9 cellular contexts compared by ENCODE assay signal in the genomic region with DNA sequence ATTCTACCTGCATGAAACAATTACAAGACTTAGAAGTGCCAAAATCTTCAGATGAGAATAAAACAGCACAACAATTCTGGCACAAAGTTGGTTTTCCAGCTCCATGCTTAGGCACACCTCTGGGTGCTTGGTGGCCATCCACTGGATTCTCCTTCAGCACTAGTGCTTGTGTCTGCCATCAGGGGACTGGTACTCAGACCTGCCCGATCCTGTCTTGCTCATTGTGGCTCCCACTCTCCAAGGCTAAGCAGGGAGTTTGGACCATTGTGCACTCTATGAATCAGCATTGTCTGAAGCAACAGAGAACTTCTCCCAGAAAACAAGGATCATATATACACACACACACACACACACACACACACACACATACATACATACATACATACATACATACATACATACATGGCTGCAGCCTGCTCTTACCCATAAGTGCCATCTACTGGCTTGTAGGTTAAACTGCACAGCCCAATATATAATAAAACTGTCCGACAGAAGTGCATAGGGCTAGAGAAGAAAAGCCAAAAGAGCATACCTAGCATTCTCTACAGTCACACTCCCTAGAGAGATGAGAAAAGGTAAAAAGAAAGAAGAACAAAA.
A peak's percentile ranks its signal among the peaks of the same experiment; 100 is the strongest.
DNase-seq lines count a peak whose midpoint lies in the region; ATAC-seq, FAIRE-seq and TF ChIP-seq lines count a peak whose summit lies in the region.
"Had no signal": no experiment of that assay in that cellular context is flagged by ENCODE, and none has a peak within 500 bp of the region (broad histone marks: within the 10 kb centered on the region; RNA-seq: fewer than 3 reads in every experiment).

No MANE protein-coding gene starts in this region.

- TF ChIP-seq EP300 in HepG2 (IDR thresholded peaks at IDR 0.05; ENCODE audit: low read depth in 2 of 2, low read length in 2 of 2) (no peak), HepG2 (CRISPR knock-in tag; IDR thresholded peaks at IDR 0.05; ENCODE audit: borderline replicate concordance) (no peak)

- H3K9me3 ChIP-seq in left ventricle myocardium inferior (replicated peaks) = peaks cover under 1% of the 10 kb centered on the region
- H3K9me3 ChIP-seq in HepG2 (ENCODE audit: low read length) = no peaks in the 10 kb centered on the region
- H3K9me3 ChIP-seq: thoracic aorta had no signal

- no peak overlapping the region for H3K9ac ChIP-seq in HepG2 (ENCODE audit: insufficient read depth, low read depth, low read length)

- no peak overlapping the region for H2AFZ ChIP-seq in HepG2 (ENCODE audit: low read length)

- no TSS peak for BruUV-seq in HepG2 (replicated peaks; lab: Mats Ljungman, UMichigan)

- intact Hi-C loops in left ventricle myocardium inferior (cut with micrococcal nuclease) (loop anchor here (10.0 kb wide), 1 partner anchor 542 kb away; no protein-coding TSS in a partner anchor), cardiac septum (cut with DNase I) (loop anchor here (5.0 to 10.0 kb wide), 2 partner anchors 292 to 550 kb away; no protein-coding TSS in a partner anchor), HepG2 (cut with micrococcal nuclease; ENCODE audit: unreplicated experiment) (loop anchor here (1.0 to 10.0 kb wide), 2 partner anchors 550 to 612 kb away; no protein-coding TSS in a partner anchor)
- intact Hi-C loops in activated CD8-positive, alpha-beta T cell treated with anti-CD3 and anti-CD28 coated beads for 36 hours (cut with micrococcal nuclease) = no loop called here

- H4K20me1 ChIP-seq in HepG2 (ENCODE audit: insufficient read depth, low read length) = no peaks in the 10 kb centered on the region

- no peak overlapping the region for H3K4me2 ChIP-seq in HepG2 (ENCODE audit: low read depth, low read length)

- peak; percentile 94 for ATAC-seq in HG02623 (IDR thresholded peaks at IDR 0.05; ENCODE audit: unreplicated experiment)
- peak; percentile 79 for ATAC-seq in activated CD8-positive, alpha-beta T cell treated with anti-CD3 and anti-CD28 coated beads for 36 hours
- peak; percentile 97 for ATAC-seq in HepG2

- no peaks in the 10 kb centered on the region for H3K4me1 ChIP-seq in left ventricle myocardium inferior
- H3K4me1 ChIP-seq in HepG2 (ENCODE audit: insufficient read depth, low read length) = no peaks in the 10 kb centered on the region

- H3K27ac ChIP-seq in left ventricle myocardium inferior (replicated peaks) (no peak overlapping the region), HepG2 (ENCODE audit: extremely low read length, insufficient read depth, low read length) (no peak overlapping the region)
- H3K27ac ChIP-seq: thoracic aorta had no signal

- 0 out of 2 replicates have a peak, but pooled peaks have one; percentile 40 for TF ChIP-seq RAD21 in HepG2 (CRISPR knock-in tag; IDR thresholded peaks at IDR 0.05)

- TF ChIP-seq POLR2A in NB4 (IDR thresholded peaks at IDR 0.05; ENCODE audit: extremely low read depth, insufficient read length) (no peak), HepG2 (IDR thresholded peaks at IDR 0.05; ENCODE audit: insufficient read depth in 1 of 2, low read depth in 2 of 2, low read length in 2 of 2) (no peak)

- peaks cover 6% of the 10 kb centered on the region for H3K27me3 Mint-ChIP-seq in activated CD8-positive, alpha-beta T cell treated with anti-CD3 and anti-CD28 coated beads for 36 hours

- H3K36me3 Mint-ChIP-seq in activated CD8-positive, alpha-beta T cell treated with anti-CD3 and anti-CD28 coated beads for 36 hours (ENCODE audit: low read depth) = no peaks in the 10 kb centered on the region

- H3K27me3 ChIP-seq in left ventricle myocardium inferior (ENCODE audit: low read depth) = no peaks in the 10 kb centered on the region
- no peaks in the 10 kb centered on the region for H3K27me3 ChIP-seq in HepG2 (ENCODE audit: control insufficient read depth in 1 of 2, insufficient read depth in 2 of 2, low read length in 2 of 2)

- DNase-seq in left ventricle myocardium inferior = no peak
- DNase-seq in cardiac septum (ENCODE audit: low spot score) = no peak
- peak; percentile 59 for DNase-seq in NB4 (ENCODE audit: low read depth)
- peak; percentile 7 for DNase-seq in activated CD8-positive, alpha-beta T cell treated with anti-CD3 and anti-CD28 coated beads for 36 hours
- DNase-seq in HepG2 (ENCODE audit: low spot score) = peak; percentile 24
- DNase-seq in stimulated activated naive CD4-positive, alpha-beta T cell treated with Interleukin-2 at 50 U/mL for 16 hours (lab: John Stamatoyannopoulos, UW) = no peak
- no peak for DNase-seq in activated T-cell treated with anti-CD3 and anti-CD28 coated beads, Interleukin-2, amount 50 U/mL, for 1 hour

- TF ChIP-seq CTCF in left ventricle myocardium inferior (IDR thresholded peaks at IDR 0.05; ENCODE audit: borderline replicate concordance) = peak; percentile 53
- peak; percentile 61 for TF ChIP-seq CTCF in NB4 (IDR thresholded peaks at IDR 0.05; ENCODE audit: low read depth, low read length)
- peak; percentile 40 for TF ChIP-seq CTCF in activated CD8-positive, alpha-beta T cell treated with anti-CD3 and anti-CD28 coated beads for 36 hours (IDR thresholded peaks at IDR 0.05)
- peak; percentile 78 for TF ChIP-seq CTCF in HepG2 (CRISPR knock-in tag; IDR thresholded peaks at IDR 0.05)

- H3K36me3 ChIP-seq in left ventricle myocardium inferior (no peaks in the 10 kb centered on the region), HepG2 (replicated peaks in 1 of 2; ENCODE audit: control insufficient read depth in 1 of 2, insufficient read depth in 2 of 2, low read length in 2 of 2) (no peaks in the 10 kb centered on the region)
- H3K36me3 ChIP-seq: thoracic aorta had no signal

- H3K9me3 Mint-ChIP-seq in activated CD8-positive, alpha-beta T cell treated with anti-CD3 and anti-CD28 coated beads for 36 hours = no peaks in the 10 kb centered on the region

- H3K4me3 Mint-ChIP-seq in activated CD8-positive, alpha-beta T cell treated with anti-CD3 and anti-CD28 coated beads for 36 hours = no peak overlapping the region

- FAIRE-seq in HepG2 (lab: Jason Lieb, UNC) = no peak

- no peaks in the 10 kb centered on the region for H3K4me1 Mint-ChIP-seq in activated CD8-positive, alpha-beta T cell treated with anti-CD3 and anti-CD28 coated beads for 36 hours (ENCODE audit: low read depth)

- WGBS in HepG2 (ENCODE audit: low lambda C conversion rate) = 0% methylated on average over 2 of the region's 2 CpGs

- in situ Hi-C loops in HepG2 (cut with HindIII; ENCODE audit: extremely low pct_ligation_motif_present, low pct_unique_long_range_greater_than_20kb) = loop anchor here (10.0 kb wide), 1 partner anchor 552 kb away; the partner anchor contains the start of genes DCAF16 and NCAPG

- POLR2A ChIA-PET in activated CD8-positive, alpha-beta T cell treated with anti-CD3 and anti-CD28 coated beads for 36 hours (lab: Charles Lee) = no interaction called here
- POLR2A ChIA-PET in HepG2 (lab: Yijun Ruan, JAX) = no interaction called here

- CTCF ChIA-PET in activated CD8-positive, alpha-beta T cell treated with anti-CD3 and anti-CD28 coated beads for 36 hours (lab: Charles Lee) = interaction anchor here (0.6 to 1.0 kb wide), 2 partner anchors 29 to 818 kb away, joined by 3 to 4 read pairs; no protein-coding TSS in a partner anchor
- CTCF ChIA-PET in HepG2 (lab: Yijun Ruan, JAX; ENCODE audit: low intra/inter-chr PET ratio, low total read pairs) = interaction anchor here (3.4 kb wide), 1 partner anchor 549 kb away, joined by 16 read pairs; no protein-coding TSS in a partner anchor

- H3K4me3 ChIP-seq in left ventricle myocardium inferior = no peak overlapping the region
- no peak overlapping the region for H3K4me3 ChIP-seq in NB4 (ENCODE audit: low read depth, low read length)
- H3K4me3 ChIP-seq in HepG2 (replicated peaks in 1 of 3; ENCODE audit: insufficient read depth in 1 of 3, low read depth in 2 of 3, low read length in 3 of 3) = no peak overlapping the region
- H3K4me3 ChIP-seq: thoracic aorta had no signal

- no peak overlapping the region for H3K27ac Mint-ChIP-seq in activated CD8-positive, alpha-beta T cell treated with anti-CD3 and anti-CD28 coated beads for 36 hours

- no peaks in the 10 kb centered on the region for H3K79me2 ChIP-seq in HepG2 (ENCODE audit: insufficient read depth, low read length)

TF ChIP-seq in HepG2, 621 proteins besides CTCF, POLR2A, EP300 and RAD21 (continues in another document):
- TF ChIP-seq HNF1A (IDR thresholded peaks at IDR 0.05; ENCODE audit: low read depth) = no peak
- no peak for TF ChIP-seq HNF1A (CRISPR knock-in tag; IDR thresholded peaks at IDR 0.05; ENCODE audit: borderline replicate concordance)
- no peak for TF ChIP-seq GTF3A (CRISPR knock-in tag; conservative IDR thresholded peaks at IDR 0.05)
- TF ChIP-seq SMC3 (IDR thresholded peaks at IDR 0.05; ENCODE audit: low read length) = peak; percentile 58; the same call in 1 of the 2 replicates
- TF ChIP-seq STAG1 (CRISPR knock-in tag; IDR thresholded peaks at IDR 0.05) = peak; percentile 62

Comparison
In these comparisons a context has a peak if more than half of its experiments do, and no peak if none do; other contexts are left out.
1. DNase-seq: peak in NB4 (single experiment), activated CD8-positive, alpha-beta T cell treated with anti-CD3 and anti-CD28 coated beads for 36 hours (single experiment) and HepG2 (single experiment); none in left ventricle myocardium inferior (single experiment), cardiac septum (single experiment), stimulated activated naive CD4-positive, alpha-beta T cell treated with Interleukin-2 at 50 U/mL for 16 hours (single experiment) and activated T-cell treated with anti-CD3 and anti-CD28 coated beads, Interleukin-2, amount 50 U/mL, for 1 hour (single experiment).
2. Peak in every context shown above with its lines, with median percentiles within 50 percentile points of each other: CTCF ChIP-seq and ATAC-seq.